16 cellular contexts compared by ENCODE assay signal in genomic region chr3:185087419-185087818, GRCh38.
DNase-seq lines count a peak whose midpoint lies in the region; ATAC-seq, FAIRE-seq and TF ChIP-seq lines count a peak whose summit lies in the region.
"Had no signal": no experiment of that assay in that cellular context is flagged by ENCODE, and none has a peak within 500 bp of the region (broad histone marks: within the 10 kb centered on the region; RNA-seq: fewer than 3 reads in every experiment).

No MANE protein-coding gene starts in this region.

- H2AFZ ChIP-seq in MM.1S (ENCODE audit: low read length): peak overlapping the region; percentile 36
- no peak overlapping the region for H2AFZ ChIP-seq in GM12878 (ENCODE audit: control insufficient read depth, low read depth, low read length)
- no peak overlapping the region for H2AFZ ChIP-seq in neuronal stem cell (ENCODE audit: low read length)
- H2AFZ ChIP-seq: GM23248 had no signal

- in situ Hi-C loops in GM12878 (cut with MboI): no loop called here

- H3K27me3 ChIP-seq in MM.1S (replicated peaks; ENCODE audit: insufficient read depth, low read length) (no peaks in the 10 kb centered on the region), GM12878 (replicated peaks in 1 of 2; ENCODE audit: control insufficient read depth in 2 of 2, insufficient read depth in 2 of 2, low read length in 1 of 2) (no peaks in the 10 kb centered on the region; a peak in 1 of 4 replicates), lower lobe of right lung (ENCODE audit: low read depth) (no peaks in the 10 kb centered on the region), neuronal stem cell (ENCODE audit: control insufficient read depth in 3 of 3, insufficient read depth in 3 of 3, low read depth in 1 of 3, low read length in 3 of 3) (no peaks in the 10 kb centered on the region)
- H3K27me3 ChIP-seq: BLaER1 treated with 17β-estradiol and CSF1 and Interleukin-3, amounts not matched to agents 10 nM and 100 nM had no signal

- no peak for TF ChIP-seq CTCF in MM.1S (IDR thresholded peaks at IDR 0.05; ENCODE audit: low read length)
- no peak for TF ChIP-seq CTCF in GM12878 (IDR thresholded peaks at IDR 0.05 in 2 of 3, conservative IDR thresholded peaks at IDR 0.05 in 1 of 3; ENCODE audit: control insufficient read depth in 2 of 3, extremely low read depth in 1 of 3, insufficient read depth in 1 of 3, low read depth in 3 of 3, low read length in 3 of 3)
- TF ChIP-seq CTCF in lower lobe of right lung (IDR thresholded peaks at IDR 0.05): no peak

- H3K4me1 ChIP-seq in MM.1S (ENCODE audit: low read length) (peaks cover 10% of the 10 kb centered on the region), GM12878 (ENCODE audit: control insufficient read depth, insufficient read depth, low read length) (no peaks in the 10 kb centered on the region), lower lobe of right lung (no peaks in the 10 kb centered on the region), neuronal stem cell (ENCODE audit: control insufficient read depth in 2 of 2, insufficient read depth in 1 of 2, low read depth in 1 of 2, low read length in 2 of 2) (no peaks in the 10 kb centered on the region)
- H3K4me1 ChIP-seq: BLaER1 treated with 17β-estradiol and CSF1 and Interleukin-3, amounts not matched to agents 10 nM and 100 nM; HAP-1 had no signal

- RAD21 ChIA-PET in GM12878 (lab: Charles Lee; ENCODE audit: unreplicated experiment): no interaction called here

- intact Hi-C loops in GM12878 (cut with micrococcal nuclease; ENCODE audit: unreplicated experiment) (no loop called here), lower lobe of right lung (cut with DNase I) (no loop called here)

- H3K9me2 ChIP-seq in MM.1S (replicated peaks; ENCODE audit: insufficient read depth, low read length): no peaks in the 10 kb centered on the region

- POLR2A ChIA-PET in GM12878 (lab: Charles Lee): no interaction called here

- H2BK5ac ChIP-seq in neuronal stem cell (ENCODE audit: low read length): no peak overlapping the region

- no peak for FAIRE-seq in GM12878 (lab: Jason Lieb, UNC)
- FAIRE-seq: GM19239, HepG2 had no signal

- no peak overlapping the region for H3K4ac ChIP-seq in neuronal stem cell (ENCODE audit: low read length)

- DNase-seq in MM.1S (peak; percentile 93), OCI-M1 (lab: John Stamatoyannopoulos, UW) (peak; percentile 25), GM12878 (ENCODE audit: low read depth, low spot score) (no peak), lower lobe of right lung (no peak), neuronal stem cell (ENCODE audit: low spot score) (no peak), NCI-H1092 treated with DMSO at 0.1 percent for 48 hours (lab: John Stamatoyannopoulos, UW) (no peak)
- DNase-seq in activated effector memory CD4-positive, alpha-beta T cell treated with Interleukin-2 at 50 U/mL for 16 hours: no peak
- DNase-seq: Calu3; CD8-positive, alpha-beta T cell; DMS79 treated with DMSO at 0.1 percent for 48 hours; GF-D8; GM23248 had no signal

- H3K9me3 ChIP-seq in MM.1S (replicated peaks; ENCODE audit: insufficient read depth, low read length) (no peaks in the 10 kb centered on the region), GM12878 (replicated peaks; ENCODE audit: control insufficient read depth, insufficient read depth, low read length) (no peaks in the 10 kb centered on the region), lower lobe of right lung (no peaks in the 10 kb centered on the region), neuronal stem cell (replicated peaks in 1 of 2; ENCODE audit: control insufficient read depth in 2 of 2, insufficient read depth in 1 of 2, low read depth in 1 of 2, low read length in 2 of 2) (no peaks in the 10 kb centered on the region)
- H3K9me3 ChIP-seq: BLaER1 treated with 17β-estradiol and CSF1 and Interleukin-3, amounts not matched to agents 10 nM and 100 nM; HAP-1 had no signal

- TF ChIP-seq POLR2A in GM12878 (IDR thresholded peaks at IDR 0.05; ENCODE audit: low read depth, low read length): no peak

- no peak overlapping the region for H2BK120ac ChIP-seq in neuronal stem cell (ENCODE audit: low read depth, low read length)

- no peaks in the 10 kb centered on the region for H3K79me1 ChIP-seq in neuronal stem cell (ENCODE audit: low read depth, low read length)

- H3K9ac ChIP-seq in MM.1S (ENCODE audit: low read length): peak overlapping the region; percentile 2; the same call in 1 of the 2 replicates
- no peak overlapping the region for H3K9ac ChIP-seq in GM12878 (ENCODE audit: control insufficient read depth, insufficient read depth, low read length)
- H3K9ac ChIP-seq in neuronal stem cell (ENCODE audit: low read depth, low read length, poor library complexity): no peak overlapping the region
- H3K9ac ChIP-seq: BLaER1 treated with 17β-estradiol and CSF1 and Interleukin-3, amounts not matched to agents 10 nM and 100 nM; GM23248 had no signal

- H4K91ac ChIP-seq in neuronal stem cell (ENCODE audit: low read depth, low read length, poor library complexity): no peak overlapping the region

- no peak overlapping the region for H2BK12ac ChIP-seq in neuronal stem cell (ENCODE audit: low read length)

- H3K4me2 ChIP-seq in MM.1S (ENCODE audit: low read depth, low read length) (peak overlapping the region; percentile 75), GM12878 (ENCODE audit: control insufficient read depth, insufficient read depth) (no peak overlapping the region), neuronal stem cell (ENCODE audit: insufficient read depth, low read length, poor library complexity, severe bottlenecking) (no peak overlapping the region)
- H3K4me2 ChIP-seq: BLaER1 treated with 17β-estradiol and CSF1 and Interleukin-3, amounts not matched to agents 10 nM and 100 nM had no signal

- no peak overlapping the region for H3K18ac ChIP-seq in neuronal stem cell (ENCODE audit: low read length)

- TF ChIP-seq RAD21 in GM12878 (IDR thresholded peaks at IDR 0.05; ENCODE audit: insufficient read depth, low read depth, low read length): no peak

- H3K27ac ChIP-seq in MM.1S (ENCODE audit: low read length): peak overlapping the region; percentile 34; the same call in 1 of the 2 replicates
- H3K27ac ChIP-seq in GM12878 (ENCODE audit: control insufficient read depth, insufficient read depth): no peak overlapping the region
- no peak overlapping the region for H3K27ac ChIP-seq in lower lobe of right lung
- no peak overlapping the region for H3K27ac ChIP-seq in neuronal stem cell (replicated peaks; ENCODE audit: low read length)
- H3K27ac ChIP-seq: BLaER1 treated with 17β-estradiol and CSF1 and Interleukin-3, amounts not matched to agents 10 nM and 100 nM; GM23248 had no signal

- no peak for TF ChIP-seq EP300 in GM12878 (IDR thresholded peaks at IDR 0.05; ENCODE audit: borderline replicate concordance in 1 of 2, control insufficient read depth in 1 of 2, low read depth in 2 of 2, low read length in 2 of 2)

- CTCF ChIA-PET in GM12878 (lab: Yijun Ruan, JAX): no interaction called here

- no peak overlapping the region for H2AK5ac ChIP-seq in neuronal stem cell (ENCODE audit: low read depth, low read length)

- H3K14ac ChIP-seq in neuronal stem cell (ENCODE audit: low read length): no peak overlapping the region

- peak; percentile 48; the same call in 2 of the 3 replicates for ATAC-seq in GM12878
- ATAC-seq in lower lobe of right lung: no peak
- ATAC-seq: CD8-positive, alpha-beta T cell; HepG2 had no signal

- H3K4me3 ChIP-seq in MM.1S (ENCODE audit: low read length): peak overlapping the region; percentile 38
- no peak overlapping the region for H3K4me3 ChIP-seq in GM12878
- H3K4me3 ChIP-seq in lower lobe of right lung: no peak overlapping the region
- H3K4me3 ChIP-seq in neuronal stem cell (ENCODE audit: low read length in 2 of 2): no peak overlapping the region
- H3K4me3 ChIP-seq: BLaER1 treated with 17β-estradiol and CSF1 and Interleukin-3, amounts not matched to agents 10 nM and 100 nM; GM23248; HAP-1 had no signal

- 0 out of 2 replicates have a peak, but pooled peaks cover 8% of the 10 kb centered on the region for H3F3A ChIP-seq in MM.1S (ENCODE audit: insufficient read depth, low read length)

- no peak overlapping the region for H3K23ac ChIP-seq in neuronal stem cell (ENCODE audit: low read depth, low read length, poor library complexity)

- H3K36me3 ChIP-seq in MM.1S (replicated peaks; ENCODE audit: insufficient read depth, low read length) (no peaks in the 10 kb centered on the region), GM12878 (ENCODE audit: control insufficient read depth in 2 of 2, insufficient read depth in 2 of 2, low read length in 1 of 2) (no peaks in the 10 kb centered on the region), lower lobe of right lung (no peaks in the 10 kb centered on the region), neuronal stem cell (replicated peaks in 1 of 2; ENCODE audit: control insufficient read depth in 2 of 2, insufficient read depth in 2 of 2, low read length in 2 of 2) (peaks cover 0 to 6% of the 10 kb centered on the region in 2 donors)
- H3K36me3 ChIP-seq: BLaER1 treated with 17β-estradiol and CSF1 and Interleukin-3, amounts not matched to agents 10 nM and 100 nM; HAP-1 had no signal

- H4K20me1 ChIP-seq in MM.1S (ENCODE audit: insufficient read depth, low read length): no peaks in the 10 kb centered on the region
- no peaks in the 10 kb centered on the region for H4K20me1 ChIP-seq in GM12878 (ENCODE audit: control insufficient read depth, insufficient read depth)
- H4K20me1 ChIP-seq: BLaER1 treated with 17β-estradiol and CSF1 and Interleukin-3, amounts not matched to agents 10 nM and 100 nM had no signal

- WGBS in GM12878 (ENCODE audit: insufficient coverage, insufficient replicate concordance, low lambda C conversion rate, missing lambda C conversion rate): 36% methylated on average over 3 of the region's 3 CpGs
- WGBS in neuronal stem cell (ENCODE audit: extremely low coverage in 2 of 2, insufficient read length in 2 of 2, insufficient replicate concordance in 1 of 2), 2 donors: 100% methylated on average over 1 of the region's 3 CpGs; no CpG with 5 or more reads in 1 of the 2 donors

- BruUV-seq in GM12878 (replicated peaks; lab: Mats Ljungman, UMichigan): no TSS peak

- H3K79me2 ChIP-seq in MM.1S (ENCODE audit: low read length) (no peaks in the 10 kb centered on the region), GM12878 (ENCODE audit: control insufficient read depth, insufficient read depth, low read length) (no peaks in the 10 kb centered on the region)

- no peak overlapping the region for H4K8ac ChIP-seq in neuronal stem cell (ENCODE audit: low read depth, low read length)

- SMC1A ChIA-PET in GM12878 (lab: Charles Lee; ENCODE audit: uncharacterized antibody, unreplicated experiment): interaction anchor here (1.7 kb wide), 1 partner anchor 89 kb away, joined by 6 read pairs; no protein-coding TSS in a partner anchor

- H2BK15ac ChIP-seq in neuronal stem cell (ENCODE audit: low read length): no peak overlapping the region

TF ChIP-seq in GM12878, 131 proteins besides CTCF, POLR2A, EP300 and RAD21:
- no peak for TF ChIP-seq KAT2A (conservative IDR thresholded peaks at IDR 0.05; ENCODE audit: control insufficient read depth, low read depth, low read length)
- TF ChIP-seq ZNF384 (IDR thresholded peaks at IDR 0.05; ENCODE audit: borderline replicate concordance, low read depth, low read length): no peak
- TF ChIP-seq ZBED1 (IDR thresholded peaks at IDR 0.05; ENCODE audit: borderline replicate concordance): no peak
- TF ChIP-seq TAF1 (IDR thresholded peaks at IDR 0.05; ENCODE audit: borderline replicate concordance, low read depth, low read length): no peak
- no peak for TF ChIP-seq CHD4 (IDR thresholded peaks at IDR 0.05)

Comparison
In these comparisons a context has a peak if more than half of its experiments do, and no peak if none do; other contexts are left out.
1. DNase-seq: peak in MM.1S (single experiment) and OCI-M1 (single experiment); none in GM12878 (single experiment), activated effector memory CD4-positive, alpha-beta T cell treated with Interleukin-2 at 50 U/mL for 16 hours (single experiment), lower lobe of right lung (single experiment), neuronal stem cell (single experiment) and NCI-H1092 treated with DMSO at 0.1 percent for 48 hours (single experiment).